27 cellular contexts compared by ENCODE assay signal in the genomic region with DNA sequence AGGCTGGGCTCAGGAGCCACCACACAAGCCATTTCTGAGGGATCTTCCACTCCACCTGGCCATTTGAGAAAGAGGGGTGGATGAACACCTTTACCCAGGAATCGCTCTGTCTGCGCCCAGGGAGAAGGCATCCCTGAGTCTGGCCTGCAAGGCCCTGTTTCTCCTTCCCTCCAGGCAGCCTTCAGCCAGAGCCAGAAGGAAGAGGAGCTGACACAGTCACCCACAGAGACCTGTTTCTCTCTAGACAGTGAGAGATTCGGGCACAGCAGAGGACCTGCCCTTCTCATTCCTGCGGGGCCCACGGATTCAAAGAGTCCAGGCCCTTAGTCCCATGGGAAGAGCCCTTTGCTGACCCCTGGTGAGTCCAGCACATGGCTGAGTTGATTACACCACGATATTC.
"Had no signal": no experiment of that assay in that cellular context is flagged by ENCODE, and none has a peak within 500 bp of the region (broad histone marks: within the 10 kb centered on the region; RNA-seq: fewer than 3 reads in every experiment).

No MANE protein-coding gene starts in this region.

- H3K27me3 ChIP-seq: esophagus muscularis mucosa, right atrium auricular region, stomach, tibial artery had no signal

- ATAC-seq: activated CD4-positive, CD25-positive, alpha-beta regulatory T cell treated with anti-CD3 and anti-CD28 coated beads, Interleukin-2, amount 50 U/mL, for 24 hours; activated naive CD4-positive, alpha-beta T cell treated with anti-CD3 and anti-CD28 coated beads, Interleukin-2, amount 50 U/mL, for 72 hours; activated T-cell treated with anti-CD3 and anti-CD28 coated beads, Interleukin-2, amount 50 U/mL, for 4 hours; activated T-helper 17 cell treated with anti-CD3 and anti-CD28 coated beads, Interleukin-2, amount 50 U/mL, for 72 hours; stimulated activated naive B cell treated with anti-CD40 and anti-IgM and Interleukin-4, amounts not matched to agents 10 μg/mL and 1 μg/mL and 100 μg/mL, for 72 hours had no signal

- H3K36me3 ChIP-seq: esophagus muscularis mucosa, right atrium auricular region, stomach, tibial artery, WERI-Rb-1 had no signal

- H3K4me1 ChIP-seq: right atrium auricular region, tibial artery had no signal

- H3K9me3 ChIP-seq: esophagus muscularis mucosa, right atrium auricular region, stomach, tibial artery had no signal

- H3K27ac ChIP-seq: right atrium auricular region, stomach, tibial artery, WERI-Rb-1 had no signal

- H3K4me3 Mint-ChIP-seq: activated CD4-positive, alpha-beta memory T cell treated with anti-CD3 and anti-CD28 coated beads, Interleukin-2, amount 10 ng/mL, durations not matched to agents 7 days and 5 days; activated T-cell treated with anti-CD3 and anti-CD28 coated beads, Interleukin-2, amount 50 U/mL, for 4 hours; activated T-helper 17 cell treated with anti-CD3 and anti-CD28 coated beads, Interleukin-2, amount 50 U/mL, for 72 hours; central memory CD8-positive, alpha-beta T cell; dendritic cell treated with granulocyte-macrophage colony-stimulating factor and Interleukin-4, amounts not matched to agents 40 ng/mL and 50 ng/mL, for 4 days; endodermal cell; naive thymus-derived CD4-positive, alpha-beta T cell; stimulated activated naive B cell treated with anti-CD40 and anti-IgM and Interleukin-4, amounts not matched to agents 10 μg/mL and 1 μg/mL and 100 μg/mL, for 72 hours; T-helper 1 cell treated with Interleukin-12 subunit alpha and Interleukin-12 subunit beta and Interleukin-4 antibody, amounts not matched to agents 30 μg/mL and 1 μg/mL, for 36 hours had no signal

- H3K27ac Mint-ChIP-seq: activated CD4-positive, alpha-beta memory T cell treated with anti-CD3 and anti-CD28 coated beads, Interleukin-2, amount 10 ng/mL, durations not matched to agents 7 days and 5 days; activated naive CD4-positive, alpha-beta T cell treated with anti-CD3 and anti-CD28 coated beads, Interleukin-2, amount 50 U/mL, for 72 hours; activated T-helper 17 cell treated with anti-CD3 and anti-CD28 coated beads, Interleukin-2, amount 50 U/mL, for 72 hours; dendritic cell treated with granulocyte-macrophage colony-stimulating factor and Interleukin-4, amounts not matched to agents 40 ng/mL and 50 ng/mL, for 4 days; endodermal cell; naive thymus-derived CD4-positive, alpha-beta T cell; stimulated activated naive B cell treated with anti-CD40 and anti-IgM and Interleukin-4, amounts not matched to agents 10 μg/mL and 1 μg/mL and 100 μg/mL, for 72 hours; T-helper 1 cell treated with Interleukin-12 subunit alpha and Interleukin-12 subunit beta and Interleukin-4 antibody, amounts not matched to agents 30 μg/mL and 1 μg/mL, for 36 hours had no signal

- H3K4me2 ChIP-seq: smooth muscle cell had no signal

- H3K4me1 Mint-ChIP-seq: activated CD4-positive, alpha-beta memory T cell treated with anti-CD3 and anti-CD28 coated beads, Interleukin-2, amount 10 ng/mL, durations not matched to agents 7 days and 5 days; activated T-helper 17 cell treated with anti-CD3 and anti-CD28 coated beads, Interleukin-2, amount 50 U/mL, for 72 hours; central memory CD8-positive, alpha-beta T cell; endodermal cell; naive thymus-derived CD4-positive, alpha-beta T cell had no signal

- H3K36me3 Mint-ChIP-seq: activated naive CD4-positive, alpha-beta T cell treated with anti-CD3 and anti-CD28 coated beads, Interleukin-2, amount 50 U/mL, for 72 hours; naive thymus-derived CD4-positive, alpha-beta T cell; stimulated activated naive B cell treated with anti-CD40 and anti-IgM and Interleukin-4, amounts not matched to agents 10 μg/mL and 1 μg/mL and 100 μg/mL, for 72 hours had no signal

- H3K4me3 ChIP-seq: esophagus muscularis mucosa, right atrium auricular region, smooth muscle cell, stomach, tibial artery had no signal

- H3K9me3 Mint-ChIP-seq: activated CD4-positive, alpha-beta memory T cell treated with anti-CD3 and anti-CD28 coated beads, Interleukin-2, amount 10 ng/mL, durations not matched to agents 7 days and 5 days; activated naive CD4-positive, alpha-beta T cell treated with anti-CD3 and anti-CD28 coated beads, Interleukin-2, amount 50 U/mL, for 72 hours; activated T-cell treated with anti-CD3 and anti-CD28 coated beads, Interleukin-2, amount 50 U/mL, for 4 hours; activated T-helper 17 cell treated with anti-CD3 and anti-CD28 coated beads, Interleukin-2, amount 50 U/mL, for 72 hours; central memory CD8-positive, alpha-beta T cell; dendritic cell treated with granulocyte-macrophage colony-stimulating factor and Interleukin-4, amounts not matched to agents 40 ng/mL and 50 ng/mL, for 4 days; endodermal cell; naive thymus-derived CD4-positive, alpha-beta T cell; stimulated activated naive B cell treated with anti-CD40 and anti-IgM and Interleukin-4, amounts not matched to agents 10 μg/mL and 1 μg/mL and 100 μg/mL, for 72 hours; T-helper 1 cell treated with Interleukin-12 subunit alpha and Interleukin-12 subunit beta and Interleukin-4 antibody, amounts not matched to agents 30 μg/mL and 1 μg/mL, for 36 hours had no signal

- DNase-seq: activated CD4-positive, alpha-beta memory T cell treated with anti-CD3 and anti-CD28 coated beads, Interleukin-2, amount 10 ng/mL, durations not matched to agents 7 days and 5 days; activated CD4-positive, alpha-beta T cell treated with anti-CD3 and anti-CD28 coated beads for 48 hours; activated CD8-positive, alpha-beta memory T cell treated with anti-CD3 and anti-CD28 coated beads, Interleukin-2, amount 50 U/mL, for 48 hours; activated T-cell treated with anti-CD3 and anti-CD28 coated beads, Interleukin-2, amount 50 U/mL, for 4 hours; endodermal cell; glutamatergic neuron; left cardiac atrium; left ventricle myocardium superior; naive thymus-derived CD4-positive, alpha-beta T cell; occipital lobe; stimulated activated CD4-positive, alpha-beta T cell treated with anti-CD3 and anti-CD28 coated beads, Interleukin-1b, Interleukin-23, amount 100 ng/mL, for 48 hours; stimulated activated CD4-positive, alpha-beta T cell treated with anti-CD3 and anti-CD28 coated beads, Interleukin-4, amount 100 ng/mL, for 4 hours; stimulated activated CD8-positive, alpha-beta memory T cell treated with anti-CD3 and anti-CD28 coated beads, Interleukin-4, amount 100 ng/mL, for 48 hours; stimulated activated naive B cell treated with anti-CD40 and anti-IgM and Interleukin-4, amounts not matched to agents 10 μg/mL and 1 μg/mL and 100 μg/mL, for 72 hours; stomach; T-helper 9 cell; tibial artery; WERI-Rb-1 had no signal
